ENCODE assay signal across 1 cellular context in the genomic region with DNA sequence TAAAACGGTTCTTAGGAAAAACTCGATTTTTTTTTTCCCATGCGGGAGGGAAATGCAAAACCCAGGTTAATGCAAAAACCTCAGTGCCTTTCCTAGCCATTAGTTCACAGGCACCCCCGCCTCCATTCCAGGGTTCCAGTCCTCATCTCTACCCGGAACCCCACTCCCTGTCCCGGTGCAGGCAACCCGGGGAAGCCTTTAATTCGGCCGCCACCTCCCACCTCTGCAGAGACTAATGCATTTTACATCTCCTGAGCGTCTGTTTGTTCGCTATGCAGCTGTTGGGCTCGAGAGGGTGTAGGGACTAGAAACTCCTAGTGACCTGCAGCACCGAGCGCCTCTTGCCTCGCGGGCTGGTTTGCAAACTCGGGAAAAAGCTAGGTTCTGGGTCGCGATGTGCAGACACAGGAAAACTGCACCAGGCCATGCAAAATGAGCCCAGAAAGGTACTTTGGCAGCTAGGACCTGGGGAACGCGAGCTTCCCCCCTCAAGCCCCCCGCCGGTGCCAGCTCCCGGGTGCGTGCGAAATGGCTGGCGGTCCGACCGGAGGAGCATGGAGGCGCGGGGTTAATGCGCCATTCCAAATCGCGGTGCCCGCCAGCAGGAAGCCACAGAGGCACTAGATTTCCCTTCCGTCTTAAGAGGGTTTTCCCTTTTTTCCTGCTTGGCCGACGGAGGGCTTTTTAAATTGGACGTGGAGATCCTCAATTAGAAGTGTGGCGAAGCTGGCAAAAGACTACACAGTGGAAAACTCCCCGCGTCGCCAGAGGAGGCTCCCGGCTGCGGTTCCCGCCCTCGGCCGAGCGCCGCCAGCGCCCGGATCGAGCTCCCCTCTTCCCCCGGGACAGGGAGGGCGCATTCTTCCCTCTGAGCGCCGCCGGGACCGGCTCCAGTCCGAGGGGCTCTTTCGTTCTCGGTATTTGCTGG.
TF ChIP-seq lines count a peak whose summit lies in the region.

No MANE protein-coding gene starts in this region.

TF ChIP-seq in HepG2, 621 proteins besides CTCF, POLR2A, EP300 and RAD21:
- TF ChIP-seq, protein P1, sequence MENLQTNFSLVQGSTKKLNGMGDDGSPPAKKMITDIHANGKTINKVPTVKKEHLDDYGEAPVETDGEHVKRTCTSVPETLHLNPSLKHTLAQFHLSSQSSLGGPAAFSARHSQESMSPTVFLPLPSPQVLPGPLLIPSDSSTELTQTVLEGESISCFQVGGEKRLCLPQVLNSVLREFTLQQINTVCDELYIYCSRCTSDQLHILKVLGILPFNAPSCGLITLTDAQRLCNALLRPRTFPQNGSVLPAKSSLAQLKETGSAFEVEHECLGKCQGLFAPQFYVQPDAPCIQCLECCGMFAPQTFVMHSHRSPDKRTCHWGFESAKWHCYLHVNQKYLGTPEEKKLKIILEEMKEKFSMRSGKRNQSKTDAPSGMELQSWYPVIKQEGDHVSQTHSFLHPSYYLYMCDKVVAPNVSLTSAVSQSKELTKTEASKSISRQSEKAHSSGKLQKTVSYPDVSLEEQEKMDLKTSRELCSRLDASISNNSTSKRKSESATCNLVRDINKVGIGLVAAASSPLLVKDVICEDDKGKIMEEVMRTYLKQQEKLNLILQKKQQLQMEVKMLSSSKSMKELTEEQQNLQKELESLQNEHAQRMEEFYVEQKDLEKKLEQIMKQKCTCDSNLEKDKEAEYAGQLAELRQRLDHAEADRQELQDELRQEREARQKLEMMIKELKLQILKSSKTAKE (CRISPR knock-in tag; IDR thresholded peaks at IDR 0.05; ENCODE audit: borderline replicate concordance): no peak
- TF ChIP-seq HNRNPLL (IDR thresholded peaks at IDR 0.05; ENCODE audit: low read depth, low read length, poor library complexity, severe bottlenecking) (peak; percentile 29), NPAS2 (CRISPR knock-in tag; IDR thresholded peaks at IDR 0.05; ENCODE audit: borderline replicate concordance) (no peak), FOXM1 (CRISPR knock-in tag; IDR thresholded peaks at IDR 0.05) (no peak), EED (CRISPR knock-in tag; IDR thresholded peaks at IDR 0.05) (no peak), TBL1XR1 (IDR thresholded peaks at IDR 0.05; ENCODE audit: borderline replicate concordance, low read length, partially characterized antibody) (no peak), NFIB (CRISPR knock-in tag; IDR thresholded peaks at IDR 0.05; ENCODE audit: borderline replicate concordance) (no peak), NR3C1 (CRISPR knock-in tag; IDR thresholded peaks at IDR 0.05) (no peak), FIP1L1 (IDR thresholded peaks at IDR 0.05; ENCODE audit: borderline replicate concordance, insufficient read depth, low read depth, low read length) (no peak), MED13 (CRISPR knock-in tag; IDR thresholded peaks at IDR 0.05) (no peak), ZNF674 (CRISPR knock-in tag; IDR thresholded peaks at IDR 0.05; ENCODE audit: low read depth) (no peak), KDM6A (CRISPR knock-in tag; IDR thresholded peaks at IDR 0.05; ENCODE audit: low read depth) (no peak), ZSCAN30 (CRISPR knock-in tag; IDR thresholded peaks at IDR 0.05) (no peak)
- TF ChIP-seq, protein P2, sequence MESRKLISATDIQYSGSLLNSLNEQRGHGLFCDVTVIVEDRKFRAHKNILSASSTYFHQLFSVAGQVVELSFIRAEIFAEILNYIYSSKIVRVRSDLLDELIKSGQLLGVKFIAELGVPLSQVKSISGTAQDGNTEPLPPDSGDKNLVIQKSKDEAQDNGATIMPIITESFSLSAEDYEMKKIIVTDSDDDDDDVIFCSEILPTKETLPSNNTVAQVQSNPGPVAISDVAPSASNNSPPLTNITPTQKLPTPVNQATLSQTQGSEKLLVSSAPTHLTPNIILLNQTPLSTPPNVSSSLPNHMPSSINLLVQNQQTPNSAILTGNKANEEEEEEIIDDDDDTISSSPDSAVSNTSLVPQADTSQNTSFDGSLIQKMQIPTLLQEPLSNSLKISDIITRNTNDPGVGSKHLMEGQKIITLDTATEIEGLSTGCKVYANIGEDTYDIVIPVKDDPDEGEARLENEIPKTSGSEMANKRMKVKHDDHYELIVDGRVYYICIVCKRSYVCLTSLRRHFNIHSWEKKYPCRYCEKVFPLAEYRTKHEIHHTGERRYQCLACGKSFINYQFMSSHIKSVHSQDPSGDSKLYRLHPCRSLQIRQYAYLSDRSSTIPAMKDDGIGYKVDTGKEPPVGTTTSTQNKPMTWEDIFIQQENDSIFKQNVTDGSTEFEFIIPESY (CRISPR knock-in tag; IDR thresholded peaks at IDR 0.05): 0 out of 2 replicates have a peak, but pooled peaks have one; percentile 32
- TF ChIP-seq, protein P3, sequence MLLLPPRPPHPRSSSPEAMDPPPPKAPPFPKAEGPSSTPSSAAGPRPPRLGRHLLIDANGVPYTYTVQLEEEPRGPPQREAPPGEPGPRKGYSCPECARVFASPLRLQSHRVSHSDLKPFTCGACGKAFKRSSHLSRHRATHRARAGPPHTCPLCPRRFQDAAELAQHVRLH (CRISPR knock-in tag; IDR thresholded peaks at IDR 0.05; ENCODE audit: borderline replicate concordance, low read depth): no peak
